27 cellular contexts compared by ENCODE assay signal in genomic region chr22:48705917-48706605, GRCh38.
"Had no signal": no experiment of that assay in that cellular context is flagged by ENCODE, and none has a peak within 500 bp of the region (broad histone marks: within the 10 kb centered on the region; RNA-seq: fewer than 3 reads in every experiment).

No MANE protein-coding gene starts in this region.

- H3K4me1 ChIP-seq: esophagus muscularis mucosa, foreskin keratinocyte, heart left ventricle, thyroid gland had no signal

- H3K4me3 Mint-ChIP-seq: activated naive CD4-positive, alpha-beta T cell treated with anti-CD3 and anti-CD28 coated beads, Interleukin-2, amount 10 ng/mL, durations not matched to agents 7 days and 5 days; activated naive CD8-positive, alpha-beta T cell treated with anti-CD3 and anti-CD28 coated beads, Interleukin-2, amount 10 ng/mL, durations not matched to agents 7 days and 5 days; dendritic cell treated with granulocyte-macrophage colony-stimulating factor and Interleukin-4, amounts not matched to agents 40 ng/mL and 50 ng/mL, for 4 days; immature natural killer cell; nephron progenitor cell; stimulated activated naive B cell treated with anti-CD40 and anti-IgM and Interleukin-4, amounts not matched to agents 10 μg/mL and 1 μg/mL and 100 μg/mL, for 72 hours had no signal

- H3K9me3 ChIP-seq: esophagus muscularis mucosa, heart left ventricle, mucosa of descending colon, stomach, thyroid gland had no signal

- H3K4me1 Mint-ChIP-seq: activated naive CD4-positive, alpha-beta T cell treated with anti-CD3 and anti-CD28 coated beads, Interleukin-2, amount 10 ng/mL, durations not matched to agents 7 days and 5 days; activated naive CD8-positive, alpha-beta T cell treated with anti-CD3 and anti-CD28 coated beads, Interleukin-2, amount 10 ng/mL, durations not matched to agents 7 days and 5 days; immature natural killer cell; stimulated activated naive B cell treated with anti-CD40 and anti-IgM and Interleukin-4, amounts not matched to agents 10 μg/mL and 1 μg/mL and 100 μg/mL, for 72 hours had no signal

- H3K9me3 Mint-ChIP-seq: activated naive CD4-positive, alpha-beta T cell treated with anti-CD3 and anti-CD28 coated beads, Interleukin-2, amount 10 ng/mL, durations not matched to agents 7 days and 5 days; activated naive CD8-positive, alpha-beta T cell treated with anti-CD3 and anti-CD28 coated beads, Interleukin-2, amount 10 ng/mL, durations not matched to agents 7 days and 5 days; dendritic cell treated with granulocyte-macrophage colony-stimulating factor and Interleukin-4, amounts not matched to agents 40 ng/mL and 50 ng/mL, for 4 days; immature natural killer cell; nephron progenitor cell; stimulated activated naive B cell treated with anti-CD40 and anti-IgM and Interleukin-4, amounts not matched to agents 10 μg/mL and 1 μg/mL and 100 μg/mL, for 72 hours had no signal

- H3K4me2 ChIP-seq: smooth muscle cell had no signal

- H3K36me3 Mint-ChIP-seq: activated naive CD4-positive, alpha-beta T cell treated with anti-CD3 and anti-CD28 coated beads, Interleukin-2, amount 10 ng/mL, durations not matched to agents 7 days and 5 days; activated naive CD8-positive, alpha-beta T cell treated with anti-CD3 and anti-CD28 coated beads, Interleukin-2, amount 10 ng/mL, durations not matched to agents 7 days and 5 days; immature natural killer cell; stimulated activated naive B cell treated with anti-CD40 and anti-IgM and Interleukin-4, amounts not matched to agents 10 μg/mL and 1 μg/mL and 100 μg/mL, for 72 hours had no signal

- H3K36me3 ChIP-seq: brain microvascular endothelial cell, esophagus muscularis mucosa, heart left ventricle, stomach, thyroid gland had no signal

- H3K4me3 ChIP-seq: esophagus muscularis mucosa, heart left ventricle, lung, mucosa of descending colon, smooth muscle cell, stomach, thyroid gland had no signal

- ATAC-seq: activated CD4-positive, CD25-positive, alpha-beta regulatory T cell treated with anti-CD3 and anti-CD28 coated beads, Interleukin-2, amount 50 U/mL, for 24 hours; foreskin keratinocyte; heart left ventricle; left lobe of liver; mucosa of descending colon; stimulated activated naive B cell treated with anti-CD40 and anti-IgM and Interleukin-4, amounts not matched to agents 10 μg/mL and 1 μg/mL and 100 μg/mL, for 72 hours had no signal

- H3K27ac ChIP-seq: brain microvascular endothelial cell, esophagus muscularis mucosa, foreskin keratinocyte, heart left ventricle, stomach, thyroid gland had no signal

- DNase-seq: activated CD4-positive, alpha-beta T cell treated with anti-CD3 and anti-CD28 coated beads for 48 hours; activated CD4-positive, alpha-beta T cell treated with anti-CD3 and anti-CD28 coated beads, Interleukin-2, amount 50 U/mL, for 48 hours; activated CD8-positive, alpha-beta memory T cell treated with anti-CD3 and anti-CD28 coated beads for 24 hours; activated gamma-delta T cell; activated naive CD4-positive, alpha-beta T cell treated with anti-CD3 and anti-CD28 coated beads, Interleukin-2, amount 10 ng/mL, durations not matched to agents 7 days and 5 days; activated naive CD8-positive, alpha-beta T cell treated with anti-CD3 and anti-CD28 coated beads, Interleukin-2, amount 10 ng/mL, durations not matched to agents 7 days and 5 days; brain microvascular endothelial cell; caudate nucleus; effector CD4-positive, alpha-beta T cell; foreskin keratinocyte; hypothalamus; immature natural killer cell; kidney glomerular epithelial cell; mucosa of descending colon; nephron progenitor cell; stimulated activated CD4-positive, alpha-beta T cell treated with anti-CD3 and anti-CD28 coated beads, Interleukin-15, amount 100 ng/mL, for 24 hours; stimulated activated CD4-positive, alpha-beta T cell treated with anti-CD3 and anti-CD28 coated beads, Interleukin-2, amount 100 ng/mL, for 24 hours; stimulated activated naive B cell treated with anti-CD40 and anti-IgM and Interleukin-4, amounts not matched to agents 10 μg/mL and 1 μg/mL and 100 μg/mL, for 72 hours; stomach; thyroid gland had no signal

- H3K27me3 Mint-ChIP-seq: activated naive CD4-positive, alpha-beta T cell treated with anti-CD3 and anti-CD28 coated beads, Interleukin-2, amount 10 ng/mL, durations not matched to agents 7 days and 5 days; activated naive CD8-positive, alpha-beta T cell treated with anti-CD3 and anti-CD28 coated beads, Interleukin-2, amount 10 ng/mL, durations not matched to agents 7 days and 5 days; dendritic cell treated with granulocyte-macrophage colony-stimulating factor and Interleukin-4, amounts not matched to agents 40 ng/mL and 50 ng/mL, for 4 days; stimulated activated naive B cell treated with anti-CD40 and anti-IgM and Interleukin-4, amounts not matched to agents 10 μg/mL and 1 μg/mL and 100 μg/mL, for 72 hours had no signal

- H3K27me3 ChIP-seq: brain microvascular endothelial cell, foreskin keratinocyte, thyroid gland had no signal

- H3K27ac Mint-ChIP-seq: activated naive CD4-positive, alpha-beta T cell treated with anti-CD3 and anti-CD28 coated beads, Interleukin-2, amount 10 ng/mL, durations not matched to agents 7 days and 5 days; activated naive CD8-positive, alpha-beta T cell treated with anti-CD3 and anti-CD28 coated beads, Interleukin-2, amount 10 ng/mL, durations not matched to agents 7 days and 5 days; dendritic cell treated with granulocyte-macrophage colony-stimulating factor and Interleukin-4, amounts not matched to agents 40 ng/mL and 50 ng/mL, for 4 days; immature natural killer cell; nephron progenitor cell; stimulated activated naive B cell treated with anti-CD40 and anti-IgM and Interleukin-4, amounts not matched to agents 10 μg/mL and 1 μg/mL and 100 μg/mL, for 72 hours had no signal
